ENCODE assay signal across 20 cellular contexts in genomic region chr5:125870271-125870670, GRCh38.
DNase-seq lines count a peak whose midpoint lies in the region; ATAC-seq, FAIRE-seq and TF ChIP-seq lines count a peak whose summit lies in the region.
"Had no signal": no experiment of that assay in that cellular context is flagged by ENCODE, and none has a peak within 500 bp of the region (broad histone marks: within the 10 kb centered on the region; RNA-seq: fewer than 3 reads in every experiment).

No MANE protein-coding gene starts in this region.

- H3K36me3 ChIP-seq in BJ (ENCODE audit: control insufficient read depth, insufficient read depth, low read length), result no peaks in the 10 kb centered on the region
- H3K36me3 ChIP-seq in IMR-90 (ENCODE audit: control insufficient read depth, insufficient read depth, low read length), result no peaks in the 10 kb centered on the region
- no peaks in the 10 kb centered on the region for H3K36me3 ChIP-seq in adipocyte (ENCODE audit: control insufficient read depth, insufficient read depth, low read length, severe bottlenecking)
- H3K36me3 ChIP-seq: brain microvascular endothelial cell, neutrophil, SJCRH30 had no signal

- H3K79me1 ChIP-seq in IMR-90 (ENCODE audit: low read depth in 1 of 2, low read length in 2 of 2), result no peaks in the 10 kb centered on the region

- H2BK5ac ChIP-seq in IMR-90 (ENCODE audit: low read depth, low read length, poor library complexity, severe bottlenecking), result no peak overlapping the region

- H3K4me2 ChIP-seq in IMR-90 (ENCODE audit: low read depth, low read length), result no peak overlapping the region

- H2BK15ac ChIP-seq in IMR-90 (ENCODE audit: low read depth, low read length), result no peak overlapping the region

- no peak overlapping the region for H3K23ac ChIP-seq in IMR-90 (ENCODE audit: low read depth, low read length)

- no peak overlapping the region for H3K18ac ChIP-seq in IMR-90 (ENCODE audit: low read depth, low read length)

- H4K5ac ChIP-seq in IMR-90 (ENCODE audit: low read depth, low read length), result no peak overlapping the region

- no peaks in the 10 kb centered on the region for H3K36me3 Mint-ChIP-seq in activated naive CD8-positive, alpha-beta T cell treated with anti-CD3 and anti-CD28 coated beads, Interleukin-2, amount 50 U/mL, for 24 hours (ENCODE audit: low read depth)
- H3K36me3 Mint-ChIP-seq in activated CD4-positive, alpha-beta T cell treated with anti-CD3 and anti-CD28 coated beads, Interleukin-2, amount 10 ng/mL, durations not matched to agents 24 days and 14 days (ENCODE audit: low read depth), result no peaks in the 10 kb centered on the region
- H3K36me3 Mint-ChIP-seq: activated naive CD4-positive, alpha-beta T cell treated with anti-CD3 and anti-CD28 coated beads, Interleukin-2, amount 10 ng/mL, durations not matched to agents 7 days and 5 days had no signal

- no peaks in the 10 kb centered on the region for H3K9me1 ChIP-seq in IMR-90 (ENCODE audit: insufficient read depth, low read length)

- no peak overlapping the region for H3K4ac ChIP-seq in IMR-90 (ENCODE audit: low read depth, low read length)

- in situ Hi-C loops in IMR-90 (cut with MboI; ENCODE audit: low sequenced_read_pairs), result no loop called here

- no peak overlapping the region for H3K27ac Mint-ChIP-seq in activated naive CD8-positive, alpha-beta T cell treated with anti-CD3 and anti-CD28 coated beads, Interleukin-2, amount 50 U/mL, for 24 hours
- no peak overlapping the region for H3K27ac Mint-ChIP-seq in activated CD4-positive, alpha-beta T cell treated with anti-CD3 and anti-CD28 coated beads, Interleukin-2, amount 10 ng/mL, durations not matched to agents 24 days and 14 days
- H3K27ac Mint-ChIP-seq: activated CD4-positive, alpha-beta T cell treated with anti-CD3 and anti-CD28 coated beads for 36 hours; activated naive CD4-positive, alpha-beta T cell treated with anti-CD3 and anti-CD28 coated beads, Interleukin-2, amount 10 ng/mL, durations not matched to agents 7 days and 5 days; dendritic cell treated with granulocyte-macrophage colony-stimulating factor and Interleukin-4, amounts not matched to agents 40 ng/mL and 50 ng/mL, for 4 days had no signal

- H2BK120ac ChIP-seq in IMR-90 (ENCODE audit: low read depth, low read length), result no peak overlapping the region

- no peak overlapping the region for H2BK20ac ChIP-seq in IMR-90 (ENCODE audit: low read depth, low read length)

- H3K14ac ChIP-seq in IMR-90 (replicated peaks; ENCODE audit: low read depth, low read length), result no peak overlapping the region

- no peaks in the 10 kb centered on the region for H3K27me3 Mint-ChIP-seq in activated naive CD8-positive, alpha-beta T cell treated with anti-CD3 and anti-CD28 coated beads, Interleukin-2, amount 50 U/mL, for 24 hours
- no peaks in the 10 kb centered on the region for H3K27me3 Mint-ChIP-seq in activated CD4-positive, alpha-beta T cell treated with anti-CD3 and anti-CD28 coated beads, Interleukin-2, amount 10 ng/mL, durations not matched to agents 24 days and 14 days
- H3K27me3 Mint-ChIP-seq: activated CD4-positive, alpha-beta T cell treated with anti-CD3 and anti-CD28 coated beads for 36 hours; activated naive CD4-positive, alpha-beta T cell treated with anti-CD3 and anti-CD28 coated beads, Interleukin-2, amount 10 ng/mL, durations not matched to agents 7 days and 5 days; dendritic cell treated with granulocyte-macrophage colony-stimulating factor and Interleukin-4, amounts not matched to agents 40 ng/mL and 50 ng/mL, for 4 days had no signal

- CTCF ChIA-PET in BJ (lab: Yijun Ruan, JAX) (interaction anchor here (1.0 kb wide), 1 partner anchor 12 kb away, joined by 3 read pairs; no protein-coding TSS in a partner anchor), IMR-90 (lab: Yijun Ruan, JAX) (no interaction called here)

- no peak overlapping the region for H2AK9ac ChIP-seq in IMR-90 (replicated peaks; ENCODE audit: low read depth, low read length, poor library complexity)

- POLR2A ChIA-PET in BJ (lab: Charles Lee) (no interaction called here), IMR-90 (lab: Charles Lee; ENCODE audit: unreplicated experiment) (no interaction called here)

- H3K27ac ChIP-seq in IMR-90 (ENCODE audit: insufficient read depth, low read length), result no peak overlapping the region
- H3K27ac ChIP-seq: brain microvascular endothelial cell, neutrophil, SJCRH30 had no signal

- no peak overlapping the region for H3K9ac ChIP-seq in IMR-90 (ENCODE audit: low read depth, low read length)
- H3K9ac ChIP-seq in adipocyte (ENCODE audit: low read length), result no peak overlapping the region

- H2AFZ ChIP-seq in IMR-90 (replicated peaks; ENCODE audit: low read length, poor library complexity), result no peak overlapping the region

- H2AK5ac ChIP-seq in IMR-90 (ENCODE audit: low read depth, low read length), result no peak overlapping the region

- no peaks in the 10 kb centered on the region for H4K20me1 ChIP-seq in IMR-90 (ENCODE audit: insufficient read depth, low read length)

- H3K4me1 Mint-ChIP-seq in activated naive CD8-positive, alpha-beta T cell treated with anti-CD3 and anti-CD28 coated beads, Interleukin-2, amount 50 U/mL, for 24 hours, result no peaks in the 10 kb centered on the region
- no peaks in the 10 kb centered on the region for H3K4me1 Mint-ChIP-seq in activated CD4-positive, alpha-beta T cell treated with anti-CD3 and anti-CD28 coated beads, Interleukin-2, amount 10 ng/mL, durations not matched to agents 24 days and 14 days
- H3K4me1 Mint-ChIP-seq: activated CD4-positive, alpha-beta T cell treated with anti-CD3 and anti-CD28 coated beads for 36 hours; activated naive CD4-positive, alpha-beta T cell treated with anti-CD3 and anti-CD28 coated beads, Interleukin-2, amount 10 ng/mL, durations not matched to agents 7 days and 5 days had no signal

- H3K4me3 ChIP-seq in BJ (ENCODE audit: low read depth, low read length) (no peak overlapping the region), IMR-90 (ENCODE audit: insufficient read depth, low read depth, low read length) (no peak overlapping the region), adipocyte (ENCODE audit: low read length) (no peak overlapping the region)
- H3K4me3 ChIP-seq: K562, SJCRH30 had no signal

- no peak overlapping the region for H3K56ac ChIP-seq in IMR-90 (ENCODE audit: extremely low read depth, insufficient read depth, low read length)

- no peak for ATAC-seq in IMR-90 (ENCODE audit: low read depth)
- ATAC-seq in activated naive CD8-positive, alpha-beta T cell treated with anti-CD3 and anti-CD28 coated beads, Interleukin-2, amount 50 U/mL, for 24 hours, result no peak
- ATAC-seq: activated CD4-positive, alpha-beta T cell treated with anti-CD3 and anti-CD28 coated beads for 36 hours; K562; left cardiac atrium had no signal

- peaks cover 8% of the 10 kb centered on the region for H3K9me3 Mint-ChIP-seq in activated naive CD8-positive, alpha-beta T cell treated with anti-CD3 and anti-CD28 coated beads, Interleukin-2, amount 50 U/mL, for 24 hours
- H3K9me3 Mint-ChIP-seq in activated CD4-positive, alpha-beta T cell treated with anti-CD3 and anti-CD28 coated beads, Interleukin-2, amount 10 ng/mL, durations not matched to agents 24 days and 14 days, result no peaks in the 10 kb centered on the region

- H3K4me3 Mint-ChIP-seq in activated naive CD8-positive, alpha-beta T cell treated with anti-CD3 and anti-CD28 coated beads, Interleukin-2, amount 50 U/mL, for 24 hours, result no peak overlapping the region
- H3K4me3 Mint-ChIP-seq in activated CD4-positive, alpha-beta T cell treated with anti-CD3 and anti-CD28 coated beads, Interleukin-2, amount 10 ng/mL, durations not matched to agents 24 days and 14 days, result no peak overlapping the region
- H3K4me3 Mint-ChIP-seq: activated CD4-positive, alpha-beta T cell treated with anti-CD3 and anti-CD28 coated beads for 36 hours; activated naive CD4-positive, alpha-beta T cell treated with anti-CD3 and anti-CD28 coated beads, Interleukin-2, amount 10 ng/mL, durations not matched to agents 7 days and 5 days; dendritic cell treated with granulocyte-macrophage colony-stimulating factor and Interleukin-4, amounts not matched to agents 40 ng/mL and 50 ng/mL, for 4 days had no signal

- no peak for FAIRE-seq in frontal cortex (lab: Jason Lieb, UNC)
- FAIRE-seq: K562 had no signal

- TF ChIP-seq CTCF in BJ (IDR thresholded peaks at IDR 0.05; ENCODE audit: insufficient read depth, low read depth, low read length) (no peak), IMR-90 (conservative IDR thresholded peaks at IDR 0.05; ENCODE audit: low read depth, low read length) (no peak)

- H3K27me3 ChIP-seq in BJ (ENCODE audit: control insufficient read depth, insufficient read depth, low read length) (no peaks in the 10 kb centered on the region), IMR-90 (ENCODE audit: control insufficient read depth, insufficient read depth, low read length) (no peaks in the 10 kb centered on the region), adipocyte (replicated peaks; ENCODE audit: control insufficient read depth, insufficient read depth, low read length) (no peaks in the 10 kb centered on the region)
- H3K27me3 ChIP-seq: brain microvascular endothelial cell, neutrophil, SJCRH30 had no signal

- no peak for TF ChIP-seq POLR2A in IMR-90 (IDR thresholded peaks at IDR 0.05; ENCODE audit: low read depth, low read length)

- dilution Hi-C loops in IMR-90 (cut with HindIII; ENCODE audit: low sequenced_read_pairs, unreplicated experiment), result no loop called here

- H3K9me3 ChIP-seq in IMR-90 (ENCODE audit: control insufficient read depth, insufficient read depth, low read length) (no peaks in the 10 kb centered on the region), adipocyte (ENCODE audit: control insufficient read depth, low read length) (no peaks in the 10 kb centered on the region)
- H3K9me3 ChIP-seq: neutrophil, SJCRH30 had no signal

- H4K91ac ChIP-seq in IMR-90 (ENCODE audit: insufficient read depth, low read depth, low read length), result no peak overlapping the region

- no CpG with 5 or more reads among the region's 1 CpG for WGBS in IMR-90 (ENCODE audit: extremely low coverage in 2 of 2, insufficient read length in 1 of 2), 2 experiments

- BruUV-seq in IMR-90 (replicated peaks; lab: Mats Ljungman, UMichigan), result no TSS peak

- H4K8ac ChIP-seq in IMR-90 (ENCODE audit: low read depth in 2 of 2, low read length in 2 of 2), result no peak overlapping the region

- TF ChIP-seq RAD21 in IMR-90 (IDR thresholded peaks at IDR 0.05; ENCODE audit: low read length), result no peak

- intact Hi-C loops in IMR-90 (cut with micrococcal nuclease), result no loop called here
- intact Hi-C loops in activated CD4-positive, alpha-beta T cell treated with anti-CD3 and anti-CD28 coated beads, Interleukin-2, amount 10 ng/mL, durations not matched to agents 24 days and 14 days (cut with micrococcal nuclease), result no loop called here

- DNase-seq in BJ (ENCODE audit: low read depth) (peak; percentile 13), IMR-90 (peak; percentile 1), adipocyte (ENCODE audit: low read depth) (peak; percentile 76), iPS-NIHi11 (ENCODE audit: low spot score) (peak; percentile 11), frontal cortex (ENCODE audit: low spot score in 2 of 2) (no peak), hippocampal formation (lab: John Stamatoyannopoulos, UW) (no peak)
- no peak for DNase-seq in activated naive CD8-positive, alpha-beta T cell treated with anti-CD3 and anti-CD28 coated beads, Interleukin-2, amount 50 U/mL, for 24 hours
- DNase-seq in activated CD4-positive, alpha-beta T cell treated with anti-CD3 and anti-CD28 coated beads, Interleukin-2, amount 10 ng/mL, durations not matched to agents 24 days and 14 days, result no peak
- DNase-seq: activated CD4-positive, alpha-beta T cell treated with anti-CD3 and anti-CD28 coated beads for 36 hours; activated naive CD4-positive, alpha-beta T cell treated with anti-CD3 and anti-CD28 coated beads, Interleukin-2, amount 10 ng/mL, durations not matched to agents 7 days and 5 days; brain microvascular endothelial cell; hypothalamus; left cardiac atrium; NCI-H1092; NCI-H345; T1000 had no signal

- H3K4me1 ChIP-seq in IMR-90 (ENCODE audit: control insufficient read depth, insufficient read depth, low read length), result no peaks in the 10 kb centered on the region
- H3K4me1 ChIP-seq in adipocyte (ENCODE audit: control insufficient read depth, insufficient read depth, low read length), result no peaks in the 10 kb centered on the region
- H3K4me1 ChIP-seq: SJCRH30 had no signal

Comparison
In these comparisons a context has a peak if more than half of its experiments do, and no peak if none do; other contexts are left out.
1. DNase-seq: peak in BJ (single experiment), IMR-90 (single experiment), adipocyte (single experiment) and iPS-NIHi11 (single experiment); none in activated naive CD8-positive, alpha-beta T cell treated with anti-CD3 and anti-CD28 coated beads, Interleukin-2, amount 50 U/mL, for 24 hours (single experiment), frontal cortex (0 of 2), activated CD4-positive, alpha-beta T cell treated with anti-CD3 and anti-CD28 coated beads, Interleukin-2, amount 10 ng/mL, durations not matched to agents 24 days and 14 days (single experiment) and hippocampal formation (0 of 2).